In genomic region chr5:32174011-32174866, GRCh38 we compare ENCODE assay signal across 1 cellular context.
A peak's percentile ranks its signal among the peaks of the same experiment; 100 is the strongest.
TF ChIP-seq lines count a peak whose summit lies in the region.

GOLPH3 (minus strand) TSS chr5:32174319; CDS start chr5:32174034, 285 bp downstream.

TF ChIP-seq in HepG2, 621 proteins besides CTCF, POLR2A, EP300 and RAD21 (continued from another document and continues in another):
- TF ChIP-seq, protein P1, sequence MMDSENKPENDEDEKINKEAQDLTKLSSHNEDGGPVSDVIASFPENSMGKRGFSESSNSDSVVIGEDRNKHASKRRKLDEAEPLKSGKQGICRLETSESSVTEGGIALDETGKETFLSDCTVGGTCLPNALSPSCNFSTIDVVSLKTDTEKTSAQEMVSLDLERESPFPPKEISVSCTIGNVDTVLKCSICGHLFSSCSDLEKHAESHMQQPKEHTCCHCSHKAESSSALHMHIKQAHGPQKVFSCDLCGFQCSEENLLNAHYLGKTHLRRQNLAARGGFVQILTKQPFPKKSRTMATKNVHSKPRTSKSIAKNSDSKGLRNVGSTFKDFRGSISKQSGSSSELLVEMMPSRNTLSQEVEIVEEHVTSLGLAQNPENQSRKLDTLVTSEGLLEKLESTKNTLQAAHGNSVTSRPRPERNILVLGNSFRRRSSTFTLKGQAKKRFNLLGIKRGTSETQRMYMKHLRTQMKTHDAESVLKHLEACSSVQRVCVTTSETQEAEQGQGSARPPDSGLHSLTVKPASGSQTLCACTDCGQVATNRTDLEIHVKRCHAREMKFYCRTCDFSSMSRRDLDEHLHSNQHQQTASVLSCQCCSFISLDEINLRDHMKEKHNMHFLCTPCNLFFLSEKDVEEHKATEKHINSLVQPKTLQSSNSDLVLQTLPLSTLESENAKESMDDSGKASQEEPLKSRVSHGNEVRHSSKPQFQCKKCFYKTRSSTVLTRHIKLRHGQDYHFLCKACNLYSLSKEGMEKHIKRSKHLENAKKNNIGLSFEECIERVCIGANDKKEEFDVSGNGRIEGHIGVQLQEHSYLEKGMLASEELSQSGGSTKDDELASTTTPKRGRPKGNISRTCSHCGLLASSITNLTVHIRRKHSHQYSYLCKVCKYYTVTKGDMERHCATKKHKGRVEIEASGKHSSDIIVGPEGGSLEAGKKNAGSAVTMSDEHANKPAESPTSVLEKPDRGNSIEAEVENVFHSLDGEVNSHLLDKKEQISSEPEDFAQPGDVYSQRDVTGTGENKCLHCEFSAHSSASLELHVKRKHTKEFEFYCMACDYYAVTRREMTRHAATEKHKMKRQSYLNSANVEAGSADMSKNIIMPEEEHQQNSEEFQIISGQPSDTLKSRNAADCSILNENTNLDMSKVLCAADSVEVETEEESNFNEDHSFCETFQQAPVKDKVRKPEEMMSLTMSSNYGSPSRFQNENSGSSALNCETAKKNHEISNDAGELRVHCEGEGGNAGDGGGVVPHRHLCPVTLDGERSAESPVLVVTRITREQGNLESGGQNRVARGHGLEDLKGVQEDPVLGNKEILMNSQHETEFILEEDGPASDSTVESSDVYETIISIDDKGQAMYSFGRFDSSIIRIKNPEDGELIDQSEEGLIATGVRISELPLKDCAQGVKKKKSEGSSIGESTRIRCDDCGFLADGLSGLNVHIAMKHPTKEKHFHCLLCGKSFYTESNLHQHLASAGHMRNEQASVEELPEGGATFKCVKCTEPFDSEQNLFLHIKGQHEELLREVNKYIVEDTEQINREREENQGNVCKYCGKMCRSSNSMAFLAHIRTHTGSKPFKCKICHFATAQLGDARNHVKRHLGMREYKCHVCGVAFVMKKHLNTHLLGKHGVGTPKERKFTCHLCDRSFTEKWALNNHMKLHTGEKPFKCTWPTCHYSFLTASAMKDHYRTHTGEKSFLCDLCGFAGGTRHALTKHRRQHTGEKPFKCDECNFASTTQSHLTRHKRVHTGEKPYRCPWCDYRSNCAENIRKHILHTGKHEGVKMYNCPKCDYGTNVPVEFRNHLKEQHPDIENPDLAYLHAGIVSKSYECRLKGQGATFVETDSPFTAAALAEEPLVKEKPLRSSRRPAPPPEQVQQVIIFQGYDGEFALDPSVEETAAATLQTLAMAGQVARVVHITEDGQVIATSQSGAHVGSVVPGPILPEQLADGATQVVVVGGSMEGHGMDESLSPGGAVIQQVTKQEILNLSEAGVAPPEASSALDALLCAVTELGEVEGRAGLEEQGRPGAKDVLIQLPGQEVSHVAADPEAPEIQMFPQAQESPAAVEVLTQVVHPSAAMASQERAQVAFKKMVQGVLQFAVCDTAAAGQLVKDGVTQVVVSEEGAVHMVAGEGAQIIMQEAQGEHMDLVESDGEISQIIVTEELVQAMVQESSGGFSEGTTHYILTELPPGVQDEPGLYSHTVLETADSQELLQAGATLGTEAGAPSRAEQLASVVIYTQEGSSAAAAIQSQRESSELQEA (CRISPR knock-in tag; IDR thresholded peaks at IDR 0.05; ENCODE audit: not compliant biosample characterization): peak; percentile 60
- TF ChIP-seq KDM5A (IDR thresholded peaks at IDR 0.05; ENCODE audit: borderline replicate concordance, low read length) (no peak), NFYB (CRISPR knock-in tag; IDR thresholded peaks at IDR 0.05) (no peak), HNRNPLL (IDR thresholded peaks at IDR 0.05; ENCODE audit: low read depth, low read length, poor library complexity, severe bottlenecking) (peak; percentile 82), TEAD3 (CRISPR knock-in tag; optimal IDR thresholded peaks at IDR 0.05; ENCODE audit: borderline replicate concordance) (no peak), PHB2 (IDR thresholded peaks at IDR 0.05; ENCODE audit: partially characterized antibody) (no peak), ELF3 (CRISPR knock-in tag; IDR thresholded peaks at IDR 0.05) (peak; percentile 71), BRF2 (CRISPR knock-in tag; IDR thresholded peaks at IDR 0.05) (peak; percentile 45; the same call in 1 of the 2 replicates), POGZ (CRISPR knock-in tag; IDR thresholded peaks at IDR 0.05) (peak; percentile 86), IRF1 (CRISPR knock-in tag; IDR thresholded peaks at IDR 0.05; ENCODE audit: low read depth) (no peak), KDM1A (CRISPR knock-in tag; IDR thresholded peaks at IDR 0.05) (no peak; the same call in 1 of the 2 replicates), ATF1 (CRISPR knock-in tag; IDR thresholded peaks at IDR 0.05) (peak; percentile 85), ISX (CRISPR knock-in tag; conservative IDR thresholded peaks at IDR 0.05) (0 out of 2 replicates have a peak, but pooled peaks have one; percentile 55), ZNF432 (CRISPR knock-in tag; IDR thresholded peaks at IDR 0.05; ENCODE audit: borderline replicate concordance) (no peak), FIP1L1 (IDR thresholded peaks at IDR 0.05; ENCODE audit: borderline replicate concordance, insufficient read depth, low read depth, low read length) (0 out of 2 replicates have a peak, but pooled peaks have one; percentile 29), IKZF4 (CRISPR knock-in tag; IDR thresholded peaks at IDR 0.05; ENCODE audit: borderline replicate concordance, low read depth, not compliant biosample characterization) (peak; percentile 29), SMAD1 (CRISPR knock-in tag; IDR thresholded peaks at IDR 0.05; ENCODE audit: borderline replicate concordance, low read depth) (peak; percentile 84; the same call in 1 of the 2 replicates), MAFK (conservative IDR thresholded peaks at IDR 0.05 in 1 of 2, IDR thresholded peaks at IDR 0.05 in 1 of 2; ENCODE audit: low read length in 2 of 2) (no peak), KLF15 (CRISPR knock-in tag; IDR thresholded peaks at IDR 0.05; ENCODE audit: borderline replicate concordance) (no peak), ZNF556 (CRISPR knock-in tag; IDR thresholded peaks at IDR 0.05; ENCODE audit: borderline replicate concordance) (peak; percentile 87; the same call in 1 of the 2 replicates), ZNF367 (CRISPR knock-in tag; IDR thresholded peaks at IDR 0.05; ENCODE audit: borderline replicate concordance) (no peak), XRCC5 (optimal IDR thresholded peaks at IDR 0.05; ENCODE audit: low read length) (no peak), ARNT2 (CRISPR knock-in tag; IDR thresholded peaks at IDR 0.05; ENCODE audit: low read depth) (peak; percentile 39), JARID2 (CRISPR knock-in tag; IDR thresholded peaks at IDR 0.05; ENCODE audit: insufficient replicate concordance) (peak; percentile 20), ZNF224 (CRISPR knock-in tag; IDR thresholded peaks at IDR 0.05) (peak; percentile 48; the same call in 1 of the 2 replicates), ZNF841 (CRISPR knock-in tag; IDR thresholded peaks at IDR 0.05; ENCODE audit: borderline replicate concordance) (no peak), MED8 (CRISPR knock-in tag; IDR thresholded peaks at IDR 0.05; ENCODE audit: insufficient replicate concordance) (peak; percentile 88), THRA (CRISPR knock-in tag; IDR thresholded peaks at IDR 0.05; ENCODE audit: borderline replicate concordance) (peak; percentile 39; the same call in 1 of the 2 replicates), PHF5A (CRISPR knock-in tag; IDR thresholded peaks at IDR 0.05; ENCODE audit: low read depth, unreplicated experiment) (no peak), NONO (IDR thresholded peaks at IDR 0.05) (no peak), NONO (CRISPR knock-in tag; conservative IDR thresholded peaks at IDR 0.05) (no peak; the same call in 1 of the 2 replicates), CEBPG (CRISPR knock-in tag; IDR thresholded peaks at IDR 0.05) (0 out of 2 replicates have a peak, but pooled peaks have one; percentile 14)
- TF ChIP-seq, protein P2, sequence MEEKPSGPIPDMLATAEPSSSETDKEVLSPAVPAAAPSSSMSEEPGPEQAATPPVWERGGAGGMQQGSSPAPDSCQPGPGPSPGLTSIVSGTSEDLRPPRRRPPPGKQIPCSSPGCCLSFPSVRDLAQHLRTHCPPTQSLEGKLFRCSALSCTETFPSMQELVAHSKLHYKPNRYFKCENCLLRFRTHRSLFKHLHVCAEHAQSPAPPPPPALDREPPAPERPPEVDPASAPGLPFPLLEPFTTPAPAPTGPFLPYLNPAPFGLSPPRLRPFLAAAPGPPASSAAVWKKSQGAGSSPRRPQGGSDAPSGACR (CRISPR knock-in tag; IDR thresholded peaks at IDR 0.05): no peak; the same call in 1 of the 2 replicates
- TF ChIP-seq, protein P3, sequence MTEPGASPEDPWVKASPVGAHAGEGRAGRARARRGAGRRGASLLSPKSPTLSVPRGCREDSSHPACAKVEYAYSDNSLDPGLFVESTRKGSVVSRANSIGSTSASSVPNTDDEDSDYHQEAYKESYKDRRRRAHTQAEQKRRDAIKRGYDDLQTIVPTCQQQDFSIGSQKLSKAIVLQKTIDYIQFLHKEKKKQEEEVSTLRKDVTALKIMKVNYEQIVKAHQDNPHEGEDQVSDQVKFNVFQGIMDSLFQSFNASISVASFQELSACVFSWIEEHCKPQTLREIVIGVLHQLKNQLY (CRISPR knock-in tag; IDR thresholded peaks at IDR 0.05): no peak
- TF ChIP-seq, protein P4, sequence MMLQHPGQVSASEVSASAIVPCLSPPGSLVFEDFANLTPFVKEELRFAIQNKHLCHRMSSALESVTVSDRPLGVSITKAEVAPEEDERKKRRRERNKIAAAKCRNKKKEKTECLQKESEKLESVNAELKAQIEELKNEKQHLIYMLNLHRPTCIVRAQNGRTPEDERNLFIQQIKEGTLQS (CRISPR knock-in tag; IDR thresholded peaks at IDR 0.05): peak; percentile 95
- TF ChIP-seq, protein P5, sequence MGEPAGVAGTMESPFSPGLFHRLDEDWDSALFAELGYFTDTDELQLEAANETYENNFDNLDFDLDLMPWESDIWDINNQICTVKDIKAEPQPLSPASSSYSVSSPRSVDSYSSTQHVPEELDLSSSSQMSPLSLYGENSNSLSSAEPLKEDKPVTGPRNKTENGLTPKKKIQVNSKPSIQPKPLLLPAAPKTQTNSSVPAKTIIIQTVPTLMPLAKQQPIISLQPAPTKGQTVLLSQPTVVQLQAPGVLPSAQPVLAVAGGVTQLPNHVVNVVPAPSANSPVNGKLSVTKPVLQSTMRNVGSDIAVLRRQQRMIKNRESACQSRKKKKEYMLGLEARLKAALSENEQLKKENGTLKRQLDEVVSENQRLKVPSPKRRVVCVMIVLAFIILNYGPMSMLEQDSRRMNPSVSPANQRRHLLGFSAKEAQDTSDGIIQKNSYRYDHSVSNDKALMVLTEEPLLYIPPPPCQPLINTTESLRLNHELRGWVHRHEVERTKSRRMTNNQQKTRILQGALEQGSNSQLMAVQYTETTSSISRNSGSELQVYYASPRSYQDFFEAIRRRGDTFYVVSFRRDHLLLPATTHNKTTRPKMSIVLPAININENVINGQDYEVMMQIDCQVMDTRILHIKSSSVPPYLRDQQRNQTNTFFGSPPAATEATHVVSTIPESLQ (CRISPR knock-in tag; conservative IDR thresholded peaks at IDR 0.05): 0 out of 2 replicates have a peak, but pooled peaks have one; percentile 10
